In genomic region chr7:148264933-148265557, GRCh38 we compare ENCODE assay signal across 1 cellular context.
A peak's percentile ranks its signal among the peaks of the same experiment; 100 is the strongest.
TF ChIP-seq lines count a peak whose summit lies in the region.

No MANE protein-coding gene starts in this region.

TF ChIP-seq in H1, 55 proteins besides CTCF, POLR2A, EP300 and RAD21 (continued from another document):
- TF ChIP-seq CHD7 (IDR thresholded peaks at IDR 0.05; ENCODE audit: insufficient replicate concordance, low read length) (peak; percentile 46), SIX5 (IDR thresholded peaks at IDR 0.05; ENCODE audit: low read depth, low read length) (no peak), ZNF274 (IDR thresholded peaks at IDR 0.05; ENCODE audit: borderline replicate concordance, extremely low read depth, low read length) (no peak), USF2 (IDR thresholded peaks at IDR 0.05; ENCODE audit: low read length) (no peak)
